ENCODE assay signal across 21 cellular contexts in genomic region chr1:247334378-247335133, GRCh38. TPM values are rescaled to one million over a fixed set of nuclear protein-coding genes. Genes with fewer than 3 reads are reported as not detected.
A peak's percentile ranks its signal among the peaks of the same experiment; 100 is the strongest.
DNase-seq lines count a peak whose midpoint lies in the region; ATAC-seq and TF ChIP-seq lines count a peak whose summit lies in the region.
"Had no signal": no experiment of that assay in that cellular context is flagged by ENCODE, and none has a peak within 500 bp of the region (broad histone marks: within the 10 kb centered on the region; RNA-seq: fewer than 3 reads in every experiment).

No MANE protein-coding gene starts in this region.

- peaks cover 4 to 29% of the 10 kb centered on the region in 2 experiments for H3K36me3 ChIP-seq in SK-N-SH (replicated peaks in 1 of 2; ENCODE audit: control insufficient read depth in 1 of 2, insufficient read depth in 2 of 2, low read length in 1 of 2)
- H3K36me3 ChIP-seq in NT2/D1 (ENCODE audit: insufficient read depth, insufficient read length, low read length), result peaks cover 68% of the 10 kb centered on the region
- peaks cover 9% of the 10 kb centered on the region for H3K36me3 ChIP-seq in thymus (ENCODE audit: control insufficient read depth, insufficient read depth)

- DNase-seq in SK-N-SH, result peak; percentile 71
- no peak for DNase-seq in NT2/D1 (ENCODE audit: low read depth, low spot score)
- DNase-seq in left kidney (ENCODE audit: low read depth, low spot score), result peak; percentile 25
- no peak for DNase-seq in globus pallidus (ENCODE audit: low spot score)
- DNase-seq in NCI-H2081 (lab: John Stamatoyannopoulos, UW), result no peak
- no peak for DNase-seq in stimulated activated CD4-positive, alpha-beta T cell treated with anti-CD3 and anti-CD28 coated beads, Interleukin-4, amount 100 ng/mL, for 4 hours
- DNase-seq: activated CD4-positive, alpha-beta T cell treated with anti-CD3 and anti-CD28 coated beads, Interleukin-2, amount 50 U/mL, for 1 hour; activated T-cell treated with anti-CD3 and anti-CD28 coated beads, Interleukin-2, amount 50 U/mL, for 48 hours; CD4-positive, alpha-beta memory T cell; effector memory CD8-positive, alpha-beta T cell; GOT3; hypothalamus; MM.1S; NCI-H526; upper lobe of left lung had no signal

- H3K27me3 ChIP-seq in SK-N-SH (ENCODE audit: insufficient read depth) (no peaks in the 10 kb centered on the region), NT2/D1 (ENCODE audit: insufficient read depth, insufficient read length) (no peaks in the 10 kb centered on the region), thymus (ENCODE audit: control insufficient read depth, insufficient read depth) (no peaks in the 10 kb centered on the region)
- H3K27me3 ChIP-seq: upper lobe of left lung had no signal

- H3K4me1 ChIP-seq in SK-N-SH (ENCODE audit: control insufficient read depth in 1 of 2, insufficient read depth in 2 of 2, low read depth in 1 of 2, low read length in 1 of 2) (peaks cover 8 to 51% of the 10 kb centered on the region in 2 experiments; a peak in 3 of 4 replicates), NT2/D1 (ENCODE audit: insufficient read depth, insufficient read length) (peaks cover 38% of the 10 kb centered on the region), thymus (ENCODE audit: control insufficient read depth, insufficient read depth, low read length) (peaks cover 61% of the 10 kb centered on the region)
- H3K4me1 ChIP-seq: parathyroid adenoma had no signal

- POLR2A ChIA-PET in SK-N-SH (lab: Yijun Ruan, JAX), result no interaction called here

- H3K4me2 ChIP-seq in SK-N-SH, result no peak overlapping the region

- peak in 1 of 2 experiments; percentile 66; a peak in 1 of 4 replicates for TF ChIP-seq EP300 in SK-N-SH (IDR thresholded peaks at IDR 0.05; ENCODE audit: borderline replicate concordance in 1 of 2, low read depth in 1 of 2, low read length in 1 of 2)

- no peak overlapping the region for H2AFZ ChIP-seq in SK-N-SH (ENCODE audit: low read depth)
- H2AFZ ChIP-seq: parathyroid adenoma had no signal

- H3F3A ChIP-seq in SK-N-SH (replicated peaks; ENCODE audit: insufficient read depth), result no peaks in the 10 kb centered on the region

- no peaks in the 10 kb centered on the region for H3K9me3 ChIP-seq in SK-N-SH
- H3K9me3 ChIP-seq in NT2/D1 (ENCODE audit: insufficient read depth, low read length), result no peaks in the 10 kb centered on the region
- no peaks in the 10 kb centered on the region for H3K9me3 ChIP-seq in thymus (ENCODE audit: control insufficient read depth)
- H3K9me3 ChIP-seq: A549, upper lobe of left lung had no signal

- H3K9ac ChIP-seq in SK-N-SH (no peak overlapping the region), NT2/D1 (ENCODE audit: insufficient read length, low read depth) (peak overlapping the region; percentile 2)
- H3K9ac ChIP-seq: parathyroid adenoma had no signal

- peaks cover 12% of the 10 kb centered on the region for H4K20me1 ChIP-seq in SK-N-SH (ENCODE audit: insufficient read depth)

- peaks cover 87% of the 10 kb centered on the region for H3K79me2 ChIP-seq in SK-N-SH (ENCODE audit: insufficient read depth)
- H3K79me2 ChIP-seq: parathyroid adenoma had no signal

- no peak for TF ChIP-seq RAD21 in SK-N-SH (IDR thresholded peaks at IDR 0.05; ENCODE audit: low read length)

- H3K9me2 ChIP-seq in SK-N-SH, result no peaks in the 10 kb centered on the region

- no peak for ATAC-seq in SK-N-SH treated with all-trans-retinoic acid at 6 μM for 48 hours
- ATAC-seq: A549; effector memory CD8-positive, alpha-beta T cell; Panc1; stimulated activated memory B cell treated with anti-CD40 and anti-IgM and Interleukin-4, amounts not matched to agents 10 μg/mL and 1 μg/mL and 100 μg/mL, for 72 hours had no signal

- TF ChIP-seq CTCF in SK-N-SH (IDR thresholded peaks at IDR 0.05), result no peak

- CTCF ChIA-PET in SK-N-SH (lab: Yijun Ruan, JAX), result interaction anchor here (1.2 to 2.0 kb wide), 2 partner anchors 38 to 55 kb away, joined by 3 to 9 read pairs; no protein-coding TSS in a partner anchor

- 75% methylated on average over 11 of the region's 11 CpGs for WGBS in SK-N-SH (ENCODE audit: low lambda C conversion rate)
- WGBS in thymus, result 73% methylated on average over 11 of the region's 11 CpGs

- peak overlapping the region in 1 of 2 experiments; percentile 32; a peak in 1 of 4 replicates for H3K27ac ChIP-seq in SK-N-SH (ENCODE audit: low read depth in 2 of 2, low read length in 1 of 2)
- H3K27ac ChIP-seq in thymus (ENCODE audit: low read depth), result peak overlapping the region; percentile 62
- H3K27ac ChIP-seq: A549, parathyroid adenoma, upper lobe of left lung had no signal

- H3K4me3 ChIP-seq in SK-N-SH (ENCODE audit: low read depth in 2 of 2, low read length in 1 of 2), result no peak overlapping the region
- H3K4me3 ChIP-seq in NT2/D1 (ENCODE audit: insufficient read length, low read depth), result no peak overlapping the region
- H3K4me3 ChIP-seq in thymus (ENCODE audit: low read length), result peak overlapping the region; percentile 21
- H3K4me3 ChIP-seq: A549, upper lobe of left lung had no signal

TF ChIP-seq in SK-N-SH, 30 proteins besides CTCF, POLR2A, EP300 and RAD21:
- TF ChIP-seq MXI1 (IDR thresholded peaks at IDR 0.05; ENCODE audit: low read depth, low read length) (0 out of 2 replicates have a peak, but pooled peaks have one; percentile 51), GATA2 (CRISPR knock-in tag; IDR thresholded peaks at IDR 0.05) (peak; percentile 64; the same call in 1 of the 2 replicates), RCOR1 (IDR thresholded peaks at IDR 0.05; ENCODE audit: low read length) (peak; percentile 94), NFIC (IDR thresholded peaks at IDR 0.05; ENCODE audit: borderline replicate concordance) (no peak)

TF ChIP-seq in SK-N-SH treated with all-trans-retinoic acid at 6 μM for 48 hours, 23 proteins besides CTCF, POLR2A, EP300 and RAD21:
- TF ChIP-seq, protein P1, sequence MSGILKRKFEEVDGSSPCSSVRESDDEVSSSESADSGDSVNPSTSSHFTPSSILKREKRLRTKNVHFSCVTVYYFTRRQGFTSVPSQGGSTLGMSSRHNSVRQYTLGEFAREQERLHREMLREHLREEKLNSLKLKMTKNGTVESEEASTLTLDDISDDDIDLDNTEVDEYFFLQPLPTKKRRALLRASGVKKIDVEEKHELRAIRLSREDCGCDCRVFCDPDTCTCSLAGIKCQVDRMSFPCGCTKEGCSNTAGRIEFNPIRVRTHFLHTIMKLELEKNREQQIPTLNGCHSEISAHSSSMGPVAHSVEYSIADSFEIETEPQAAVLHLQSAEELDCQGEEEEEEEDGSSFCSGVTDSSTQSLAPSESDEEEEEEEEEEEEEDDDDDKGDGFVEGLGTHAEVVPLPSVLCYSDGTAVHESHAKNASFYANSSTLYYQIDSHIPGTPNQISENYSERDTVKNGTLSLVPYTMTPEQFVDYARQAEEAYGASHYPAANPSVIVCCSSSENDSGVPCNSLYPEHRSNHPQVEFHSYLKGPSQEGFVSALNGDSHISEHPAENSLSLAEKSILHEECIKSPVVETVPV (CRISPR knock-in tag; IDR thresholded peaks at IDR 0.05), result no peak
- TF ChIP-seq, protein P2, sequence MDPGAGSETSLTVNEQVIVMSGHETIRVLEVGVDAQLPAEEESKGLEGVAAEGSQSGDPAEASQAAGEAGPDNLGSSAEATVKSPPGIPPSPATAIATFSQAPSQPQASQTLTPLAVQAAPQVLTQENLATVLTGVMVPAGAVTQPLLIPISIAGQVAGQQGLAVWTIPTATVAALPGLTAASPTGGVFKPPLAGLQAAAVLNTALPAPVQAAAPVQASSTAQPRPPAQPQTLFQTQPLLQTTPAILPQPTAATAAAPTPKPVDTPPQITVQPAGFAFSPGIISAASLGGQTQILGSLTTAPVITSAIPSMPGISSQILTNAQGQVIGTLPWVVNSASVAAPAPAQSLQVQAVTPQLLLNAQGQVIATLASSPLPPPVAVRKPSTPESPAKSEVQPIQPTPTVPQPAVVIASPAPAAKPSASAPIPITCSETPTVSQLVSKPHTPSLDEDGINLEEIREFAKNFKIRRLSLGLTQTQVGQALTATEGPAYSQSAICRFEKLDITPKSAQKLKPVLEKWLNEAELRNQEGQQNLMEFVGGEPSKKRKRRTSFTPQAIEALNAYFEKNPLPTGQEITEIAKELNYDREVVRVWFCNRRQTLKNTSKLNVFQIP (CRISPR knock-in tag; IDR thresholded peaks at IDR 0.05; ENCODE audit: borderline replicate concordance, low read depth), result no peak
- TF ChIP-seq ESRRG (CRISPR knock-in tag; IDR thresholded peaks at IDR 0.05) (no peak), ZC3H10 (CRISPR knock-in tag; IDR thresholded peaks at IDR 0.05) (no peak), PPARA (CRISPR knock-in tag; IDR thresholded peaks at IDR 0.05; ENCODE audit: borderline replicate concordance) (no peak), TCF4 (CRISPR knock-in tag; IDR thresholded peaks at IDR 0.05; ENCODE audit: borderline replicate concordance) (no peak; the same call in 1 of the 2 replicates), BACH2 (CRISPR knock-in tag; IDR thresholded peaks at IDR 0.05; ENCODE audit: borderline replicate concordance) (no peak), ZNF565 (CRISPR knock-in tag; conservative IDR thresholded peaks at IDR 0.05; ENCODE audit: low read depth) (no peak), ARNTL (CRISPR knock-in tag; IDR thresholded peaks at IDR 0.05; ENCODE audit: borderline replicate concordance, low read depth) (no peak)

RNA-seq across cellular contexts. Expression of gene ZNF496, which starts 2.9 kb away (rescaled TPM):
- polyA plus RNA-seq in SK-N-SH (2012; rRNA removed), result 23.2 and 27.5 TPM in 2 replicates
- 14.0 and 21.1 TPM in 2 replicates for polyA plus RNA-seq in SK-N-SH (2012; cell fraction: cytosol; rRNA removed)
- 36.3 and 56.5 TPM in 2 replicates for polyA plus RNA-seq in SK-N-SH (2012; cell fraction: nucleus; rRNA removed)
- 40.0 TPM for polyA plus RNA-seq in thymus

Comparison
In these comparisons a context has a peak if more than half of its experiments do, and no peak if none do; other contexts are left out.
1. DNase-seq: peak in SK-N-SH (single experiment) and left kidney (single experiment); none in NT2/D1 (single experiment), globus pallidus (single experiment), NCI-H2081 (0 of 2) and stimulated activated CD4-positive, alpha-beta T cell treated with anti-CD3 and anti-CD28 coated beads, Interleukin-4, amount 100 ng/mL, for 4 hours (0 of 2).